In the genomic region with DNA sequence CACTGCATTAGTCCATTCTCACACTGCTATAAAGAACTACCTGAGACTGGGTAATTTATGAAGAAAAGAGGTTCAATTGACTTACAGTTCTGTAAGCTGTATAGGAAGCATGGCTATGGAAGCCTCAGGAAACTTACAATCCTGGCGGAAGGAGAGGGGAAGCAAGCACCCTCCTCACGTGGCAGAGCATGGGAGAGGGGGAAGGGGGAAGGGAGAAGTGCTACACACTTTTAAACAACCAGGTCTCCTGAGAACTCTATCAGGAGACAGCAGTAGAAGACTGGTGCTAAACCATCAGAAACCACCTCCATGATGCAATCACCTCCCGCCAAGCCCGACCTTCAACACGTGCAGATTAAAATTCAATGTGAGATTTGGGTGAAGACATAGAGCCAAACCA, we compare ENCODE assay signal across 20 cellular contexts.
"Had no signal": no experiment of that assay in that cellular context is flagged by ENCODE, and none has a peak within 500 bp of the region (broad histone marks: within the 10 kb centered on the region; RNA-seq: fewer than 3 reads in every experiment).

No MANE protein-coding gene starts in this region.

- H3K9me3 ChIP-seq: left lung, prostate gland, right atrium auricular region, sigmoid colon, testis, tibial artery had no signal

- H3K4me3 ChIP-seq: dorsolateral prefrontal cortex, hepatocyte, left lung, prostate gland, right atrium auricular region, sigmoid colon, testis, tibial artery had no signal

- H3K36me3 Mint-ChIP-seq: naive thymus-derived CD4-positive, alpha-beta T cell; stimulated activated memory B cell treated with anti-CD40 and anti-IgM and Interleukin-4, amounts not matched to agents 10 μg/mL and 1 μg/mL and 100 μg/mL, for 72 hours; type B pancreatic cell had no signal

- DNase-seq: dorsolateral prefrontal cortex; effector CD4-positive, alpha-beta T cell; left cardiac atrium; left lung; mesenchymal stem cell; midbrain; naive thymus-derived CD4-positive, alpha-beta T cell; nucleus accumbens; sigmoid colon; stimulated activated CD4-positive, alpha-beta T cell treated with anti-CD3 and anti-CD28 coated beads, Interleukin-4, amount 100 ng/mL, for 4 hours; stimulated activated naive CD8-positive, alpha-beta T cell treated with anti-CD3 and anti-CD28 coated beads, Interleukin-15, Interleukin-2, amounts not matched to agents 100 U/mL and 50 U/mL, for 24 hours; substantia nigra; testis; tibial artery had no signal

- H3K27ac ChIP-seq: dorsolateral prefrontal cortex, hepatocyte, left lung, prostate gland, right atrium auricular region, sigmoid colon, testis, tibial artery had no signal

- H2AFZ ChIP-seq: hepatocyte had no signal

- H3K4me2 ChIP-seq: hepatocyte had no signal

- H3K27me3 ChIP-seq: dorsolateral prefrontal cortex, hepatocyte, left lung, right atrium auricular region, sigmoid colon, testis, tibial artery had no signal

- H3K36me3 ChIP-seq: left lung, prostate gland, right atrium auricular region, sigmoid colon, tibial artery had no signal

- H3K27me3 Mint-ChIP-seq: naive thymus-derived CD4-positive, alpha-beta T cell; stimulated activated memory B cell treated with anti-CD40 and anti-IgM and Interleukin-4, amounts not matched to agents 10 μg/mL and 1 μg/mL and 100 μg/mL, for 72 hours; type B pancreatic cell had no signal

- H3K4me3 Mint-ChIP-seq: naive thymus-derived CD4-positive, alpha-beta T cell; nephron; stimulated activated memory B cell treated with anti-CD40 and anti-IgM and Interleukin-4, amounts not matched to agents 10 μg/mL and 1 μg/mL and 100 μg/mL, for 72 hours; type B pancreatic cell had no signal

- H3K27ac Mint-ChIP-seq: nephron; stimulated activated memory B cell treated with anti-CD40 and anti-IgM and Interleukin-4, amounts not matched to agents 10 μg/mL and 1 μg/mL and 100 μg/mL, for 72 hours; type B pancreatic cell had no signal

- ATAC-seq: left cardiac atrium; left lung; naive thymus-derived CD4-positive, alpha-beta T cell; stimulated activated memory B cell treated with anti-CD40 and anti-IgM and Interleukin-4, amounts not matched to agents 10 μg/mL and 1 μg/mL and 100 μg/mL, for 72 hours; stimulated activated naive CD8-positive, alpha-beta T cell treated with anti-CD3 and anti-CD28 coated beads, Interleukin-15, Interleukin-2, amounts not matched to agents 100 U/mL and 50 U/mL, for 24 hours had no signal

- H3K79me2 ChIP-seq: hepatocyte had no signal

- H3K4me1 ChIP-seq: left lung, prostate gland, right atrium auricular region, sigmoid colon, testis had no signal

- H3K4me1 Mint-ChIP-seq: naive thymus-derived CD4-positive, alpha-beta T cell; nephron; stimulated activated memory B cell treated with anti-CD40 and anti-IgM and Interleukin-4, amounts not matched to agents 10 μg/mL and 1 μg/mL and 100 μg/mL, for 72 hours had no signal
